ENCODE assay signal across 8 cellular contexts in the genomic region with DNA sequence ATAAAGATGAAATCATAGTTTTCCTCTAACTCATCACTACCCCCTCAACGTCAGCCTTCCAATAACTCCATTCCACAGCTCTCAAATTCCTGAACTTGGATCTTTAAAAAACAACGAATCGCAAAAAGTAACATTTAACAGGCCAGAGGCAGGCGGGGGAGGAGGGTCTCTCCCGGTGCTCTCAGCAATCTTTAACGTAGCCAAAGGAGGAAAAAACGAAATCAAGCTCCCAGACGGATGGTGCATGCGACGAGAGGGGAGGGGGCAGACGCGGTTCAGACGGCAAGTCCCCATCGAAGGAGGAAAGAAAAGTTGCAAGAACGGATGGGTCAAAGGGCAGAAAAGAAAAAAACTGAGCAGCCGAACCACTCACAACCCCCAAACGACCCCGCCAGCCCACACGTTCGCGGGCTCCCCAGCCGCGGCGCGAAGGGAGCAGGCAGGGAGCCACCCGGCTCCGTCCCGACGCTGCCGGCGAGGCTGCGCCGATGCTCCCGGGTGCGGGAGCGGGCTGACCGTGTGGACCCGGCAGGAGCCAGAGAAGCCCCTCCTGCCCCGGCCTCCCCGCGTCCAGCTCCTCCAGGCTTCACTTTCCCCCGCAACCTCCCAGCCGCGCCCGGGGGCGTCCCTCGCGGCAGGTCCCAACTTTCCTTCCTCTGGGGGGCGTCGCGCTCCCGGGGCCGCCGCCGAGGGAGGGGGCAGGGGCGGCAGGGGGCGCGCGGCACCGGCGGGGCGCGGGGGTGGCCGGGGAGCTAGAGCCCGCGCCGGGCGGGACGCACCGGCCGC. TPM values are rescaled to one million over a fixed set of nuclear protein-coding genes. Genes with fewer than 3 reads are reported as not detected.
A peak's percentile ranks its signal among the peaks of the same experiment; 100 is the strongest.
DNase-seq lines count a peak whose midpoint lies in the region; ATAC-seq and TF ChIP-seq lines count a peak whose summit lies in the region.

No MANE protein-coding gene starts in this region.

- H3K27ac ChIP-seq in SK-N-SH (ENCODE audit: low read depth in 2 of 2, low read length in 1 of 2), result peak overlapping the region; percentile 79 to 92

- peak; percentile 27 for ATAC-seq in HG02970 (IDR thresholded peaks at IDR 0.05; ENCODE audit: low FRiP score, unreplicated experiment)

- CTCF ChIA-PET in SK-N-SH (lab: Yijun Ruan, JAX), result interaction anchor here (0.8 to 1.6 kb wide), 11 partner anchors 56 to 312 kb away, joined by 3 to 6 read pairs (median 3); no protein-coding TSS in a partner anchor

- H3K79me2 ChIP-seq in SK-N-SH (ENCODE audit: insufficient read depth), result peaks cover 86% of the 10 kb centered on the region

- H2AFZ ChIP-seq in SK-N-SH (ENCODE audit: low read depth), result peak overlapping the region; percentile 17; the same call in 1 of the 2 replicates

- DNase-seq in DMS53 (lab: John Stamatoyannopoulos, UW) (peak; percentile 53), DMS53 treated with DMSO at 0.1 percent for 48 hours (lab: John Stamatoyannopoulos, UW; ENCODE audit: unreplicated experiment) (no peak), SK-N-SH (peak; percentile 80), amniotic epithelial cell (ENCODE audit: low read depth) (peak; percentile 26), hepatic stellate cell (ENCODE audit: low spot score) (peak; percentile 42), retina (peak; percentile 72), OCI-M2 (lab: John Stamatoyannopoulos, UW; ENCODE audit: unreplicated experiment) (no peak)

- H3K36me3 ChIP-seq in SK-N-SH (replicated peaks in 1 of 2; ENCODE audit: control insufficient read depth in 1 of 2, insufficient read depth in 2 of 2, low read length in 1 of 2), result peaks cover 0 to 5% of the 10 kb centered on the region in 2 experiments

- H3K4me1 ChIP-seq in SK-N-SH (ENCODE audit: control insufficient read depth in 1 of 2, insufficient read depth in 2 of 2, low read depth in 1 of 2, low read length in 1 of 2), result peaks cover 20 to 21% of the 10 kb centered on the region in 2 experiments

- no peaks in the 10 kb centered on the region for H3K9me2 ChIP-seq in SK-N-SH

- no peak for TF ChIP-seq EP300 in SK-N-SH (IDR thresholded peaks at IDR 0.05; ENCODE audit: borderline replicate concordance in 1 of 2, low read depth in 1 of 2, low read length in 1 of 2)

- H3K4me3 ChIP-seq in SK-N-SH (ENCODE audit: low read depth in 2 of 2, low read length in 1 of 2), result peak overlapping the region; percentile 71 to 93

- H4K20me1 ChIP-seq in SK-N-SH (ENCODE audit: insufficient read depth), result peaks cover 44% of the 10 kb centered on the region

- H3K27me3 ChIP-seq in SK-N-SH (ENCODE audit: insufficient read depth), result no peaks in the 10 kb centered on the region

- POLR2A ChIA-PET in SK-N-SH (lab: Yijun Ruan, JAX), result interaction anchor here (0.8 kb wide), 1 partner anchor 300 kb away, joined by 3 read pairs; no protein-coding TSS in a partner anchor

- H3K4me2 ChIP-seq in SK-N-SH, result peak overlapping the region; percentile 74

- 0 out of 2 replicates have a peak, but pooled peaks have one; percentile 11 for TF ChIP-seq RAD21 in SK-N-SH (IDR thresholded peaks at IDR 0.05; ENCODE audit: low read length)

- no peaks in the 10 kb centered on the region for H3K9me3 ChIP-seq in SK-N-SH

- TF ChIP-seq CTCF in SK-N-SH (IDR thresholded peaks at IDR 0.05), result peak; percentile 42

- 2% methylated on average over 44 of the region's 71 CpGs for WGBS in SK-N-SH (ENCODE audit: low lambda C conversion rate)

- peaks cover 16% of the 10 kb centered on the region for H3F3A ChIP-seq in SK-N-SH (replicated peaks; ENCODE audit: insufficient read depth)

- H3K9ac ChIP-seq in SK-N-SH, result peak overlapping the region; percentile 91

TF ChIP-seq in SK-N-SH, 30 proteins besides CTCF, POLR2A, EP300 and RAD21:
- TF ChIP-seq JUND (IDR thresholded peaks at IDR 0.05) (peak; percentile 5; the same call in 1 of the 2 replicates), MXI1 (IDR thresholded peaks at IDR 0.05; ENCODE audit: low read depth, low read length) (0 out of 2 replicates have a peak, but pooled peaks have one; percentile 8), TCF12 (IDR thresholded peaks at IDR 0.05) (0 out of 2 replicates have a peak, but pooled peaks have one; percentile 11), RCOR1 (IDR thresholded peaks at IDR 0.05; ENCODE audit: low read length) (no peak)

RNA-seq across cellular contexts. Expression of gene PEAK1, which starts 0.7 kb away (rescaled TPM):
- polyA plus RNA-seq in SK-N-SH (2012; rRNA removed), result 9.0 and 13.0 TPM in 2 replicates
- 7.0 and 8.7 TPM in 2 replicates for polyA plus RNA-seq in SK-N-SH (2012; cell fraction: cytosol; rRNA removed)
- 19.6 and 31.0 TPM in 2 replicates for polyA plus RNA-seq in SK-N-SH (2012; cell fraction: nucleus; rRNA removed)

RNA-seq across cellular contexts. Expression of gene HMG20A, which starts 1.4 kb away (rescaled TPM):
- 27.7 and 34.3 TPM in 2 replicates for polyA plus RNA-seq in SK-N-SH (2012; rRNA removed)
- polyA plus RNA-seq in SK-N-SH (2012; cell fraction: cytosol; rRNA removed), result 29.7 and 31.3 TPM in 2 replicates
- 45.7 and 55.6 TPM in 2 replicates for polyA plus RNA-seq in SK-N-SH (2012; cell fraction: nucleus; rRNA removed)

Comparison
In these comparisons a context has a peak if more than half of its experiments do, and no peak if none do; other contexts are left out.
1. DNase-seq: peak in DMS53 (single experiment), SK-N-SH (single experiment), amniotic epithelial cell (single experiment), hepatic stellate cell (single experiment) and retina (single experiment); none in DMS53 treated with DMSO at 0.1 percent for 48 hours (single experiment) and OCI-M2 (single experiment).